In the genomic region with DNA sequence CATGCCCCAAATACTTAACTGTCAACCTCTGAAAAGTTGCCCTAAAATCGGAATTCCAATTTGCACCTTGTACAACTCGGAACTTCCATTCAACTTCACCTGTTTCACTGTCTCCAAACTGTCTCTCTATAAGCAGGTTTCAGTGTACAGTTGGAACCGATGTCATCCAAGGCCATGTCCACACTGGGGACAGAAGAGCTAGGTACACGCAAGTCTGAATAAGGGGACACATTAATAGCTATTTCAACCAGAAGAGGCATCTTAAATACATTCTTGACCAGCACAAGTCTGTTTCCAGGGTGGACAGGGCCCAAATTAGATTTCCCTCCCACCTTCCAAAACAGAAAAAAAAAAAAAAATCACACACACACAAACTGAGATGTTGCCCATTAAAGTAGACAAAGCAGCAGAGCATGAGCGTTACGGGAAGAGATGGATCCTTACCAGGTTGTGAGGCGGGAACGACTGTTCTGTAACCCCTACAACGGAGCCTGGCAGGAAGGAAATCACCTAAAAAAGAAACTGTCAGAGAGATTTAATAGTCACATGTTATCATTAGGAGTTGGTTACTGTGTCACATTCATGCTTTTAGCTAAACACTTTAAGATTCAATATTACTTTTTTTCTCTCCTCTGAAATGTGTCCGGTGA, we compare ENCODE assay signal across 8 cellular contexts. TPM values are rescaled to one million over a fixed set of nuclear protein-coding genes. Genes with fewer than 3 reads are reported as not detected.
DNase-seq lines count a peak whose midpoint lies in the region; ATAC-seq, FAIRE-seq and TF ChIP-seq lines count a peak whose summit lies in the region.

No MANE protein-coding gene starts in this region.

- H3K23ac ChIP-seq in mesenchymal stem cell (ENCODE audit: low read length in 2 of 2), result no peak overlapping the region

- DNase-seq in CD14-positive monocyte (ENCODE audit: low spot score), result no peak
- DNase-seq in mesenchymal stem cell, result peak; percentile 24
- DNase-seq in activated CD4-positive, CD25-positive, alpha-beta regulatory T cell (lab: John Stamatoyannopoulos, UW), result no peak
- DNase-seq in RCC 7860 (ENCODE audit: low spot score), result no peak

- no peak overlapping the region for H3K4ac ChIP-seq in mesenchymal stem cell (ENCODE audit: low read depth in 1 of 2, low read length in 2 of 2)

- no peak overlapping the region for H2BK12ac ChIP-seq in mesenchymal stem cell (ENCODE audit: low read length in 2 of 2)

- FAIRE-seq in RCC 7860 (lab: Jason Lieb, UNC), result no peak

- peak overlapping the region in 1 of 2 experiments; percentile 26 for H3K14ac ChIP-seq in mesenchymal stem cell (ENCODE audit: low read length in 2 of 2)

- WGBS in HUES64, result 3% methylated on average over 9 of the region's 10 CpGs
- 3% methylated on average over 8 of the region's 10 CpGs for WGBS in mesenchymal stem cell

- H3K4me1 ChIP-seq in HUES64 (ENCODE audit: insufficient read depth, low read length) (peaks cover 21% of the 10 kb centered on the region; the same call in 1 of the 2 replicates), mesenchymal stem cell (ENCODE audit: control insufficient read depth, insufficient read depth, low read depth, low read length) (no peaks in the 10 kb centered on the region)

- peak overlapping the region; percentile 45 for H3K4me2 ChIP-seq in mesenchymal stem cell (ENCODE audit: low read length, poor library complexity, severe bottlenecking)

- H4K91ac ChIP-seq in mesenchymal stem cell (ENCODE audit: low read length), result no peak overlapping the region

- peak overlapping the region; percentile 98 to 100 for H3K4me3 Mint-ChIP-seq in CD14-positive monocyte
- peak overlapping the region; percentile 93 to 100 (median 96) for H3K4me3 Mint-ChIP-seq in brain

- no peaks in the 10 kb centered on the region for H3K27me3 ChIP-seq in HUES64 (ENCODE audit: insufficient read depth, low read length)
- no peaks in the 10 kb centered on the region for H3K27me3 ChIP-seq in mesenchymal stem cell (ENCODE audit: control insufficient read depth in 1 of 2, insufficient read depth in 1 of 2, low read length in 2 of 2)

- no peak for ATAC-seq in HG03469 (IDR thresholded peaks at IDR 0.05; ENCODE audit: unreplicated experiment)
- no peak for ATAC-seq in GM18519 (IDR thresholded peaks at IDR 0.05; ENCODE audit: low FRiP score, unreplicated experiment)

- H3K27ac Mint-ChIP-seq in CD14-positive monocyte (peak overlapping the region; percentile 97 to 99 (median 98)), brain (peak overlapping the region; percentile 98 to 100 (median 98))

- H3K4me3 ChIP-seq in HUES64 (ENCODE audit: low read length) (peak overlapping the region; percentile 96), mesenchymal stem cell (ENCODE audit: insufficient read depth in 1 of 2, low read depth in 1 of 2, low read length in 2 of 2) (peak overlapping the region; percentile 92 to 96)

- H4K8ac ChIP-seq in mesenchymal stem cell (ENCODE audit: low read length), result no peak overlapping the region

- no peak overlapping the region for H2AFZ ChIP-seq in mesenchymal stem cell (ENCODE audit: low read depth, low read length)

- no peak overlapping the region for H2AK5ac ChIP-seq in mesenchymal stem cell (ENCODE audit: low read length, severe bottlenecking)

- TF ChIP-seq CTCF in CD14-positive monocyte (IDR thresholded peaks at IDR 0.05), result no peak
- no peak for TF ChIP-seq CTCF in brain (conservative IDR thresholded peaks at IDR 0.05)

- H3K27ac ChIP-seq in HUES64 (ENCODE audit: low read depth, low read length) (no peak overlapping the region), mesenchymal stem cell (ENCODE audit: low read length, poor library complexity, severe bottlenecking) (no peak overlapping the region)

- H3K18ac ChIP-seq in mesenchymal stem cell (ENCODE audit: low read depth in 1 of 2, low read length in 2 of 2), result no peak overlapping the region

- H2BK15ac ChIP-seq in mesenchymal stem cell (ENCODE audit: low read depth, poor library complexity, severe bottlenecking), result no peak overlapping the region

- H3K36me3 Mint-ChIP-seq in CD14-positive monocyte (peaks cover 28 to 31% of the 10 kb centered on the region in 2 donors), brain (peaks cover 48% of the 10 kb centered on the region)

- no peak overlapping the region for H2BK120ac ChIP-seq in mesenchymal stem cell (ENCODE audit: low read depth, low read length)

- intact Hi-C loops in CD14-positive monocyte (cut with micrococcal nuclease), result loop anchor here (5.0 to 10.0 kb wide), 2 partner anchors 36 to 582 kb away; a partner anchor contains a TSS

- H3K27me3 Mint-ChIP-seq in CD14-positive monocyte (ENCODE audit: low read depth in 3 of 3) (no peaks in the 10 kb centered on the region), brain (peaks cover 25% of the 10 kb centered on the region)

- H3K9me3 ChIP-seq in HUES64 (ENCODE audit: insufficient read depth, low read depth, low read length) (no peaks in the 10 kb centered on the region), mesenchymal stem cell (ENCODE audit: control insufficient read depth, low read length) (no peaks in the 10 kb centered on the region)

- H3K4me1 Mint-ChIP-seq in CD14-positive monocyte (peaks cover 32% of the 10 kb centered on the region), brain (peaks cover 53% of the 10 kb centered on the region)

- H2BK5ac ChIP-seq in mesenchymal stem cell (ENCODE audit: low read depth, low read length, poor library complexity, severe bottlenecking), result no peak overlapping the region

- H3K36me3 ChIP-seq in HUES64 (ENCODE audit: insufficient read depth, low read length), result peaks cover 50% of the 10 kb centered on the region
- H3K36me3 ChIP-seq in mesenchymal stem cell (ENCODE audit: control insufficient read depth in 1 of 2, insufficient read depth in 2 of 2, low read depth in 1 of 2, low read length in 2 of 2), result peaks cover 0 to 45% of the 10 kb centered on the region in 2 experiments

- H3K9ac ChIP-seq in HUES64 (ENCODE audit: low read depth, low read length) (peak overlapping the region; percentile 99), mesenchymal stem cell (ENCODE audit: low read length) (peak overlapping the region; percentile 99)

- H3K9me3 Mint-ChIP-seq in CD14-positive monocyte (peaks cover 0 to 2% (median 0%) of the 10 kb centered on the region in 7 donors), brain (no peaks in the 10 kb centered on the region)

- no peaks in the 10 kb centered on the region for H3K79me1 ChIP-seq in mesenchymal stem cell (replicated peaks; ENCODE audit: low read length, poor library complexity, severe bottlenecking)

RNA-seq across cellular contexts. Expression of a gene that starts 1.7 kb away (rescaled TPM):
- polyA plus RNA-seq in CD14-positive monocyte (1 to 10 TPM; 3.1 to 3.9 TPM), brain (ENCODE audit: insufficient read depth, low read depth, low replicate concordance) (21.7 TPM)
- polyA plus RNA-seq in HUES64 (2013, experiment 1 of 2), result 28.6 TPM
- polyA plus RNA-seq in HUES64 (2013, experiment 2 of 2), result 23.3 TPM
- polyA plus RNA-seq in mesenchymal stem cell (2013, experiment 1 of 2), result 13.1 TPM
- polyA plus RNA-seq in mesenchymal stem cell (2013, experiment 2 of 2), result 13.7 TPM

RNA-seq across cellular contexts. Expression of a gene that starts 15.4 kb away (rescaled TPM):
- polyA plus RNA-seq in CD14-positive monocyte, result 10 to 100 TPM; 71.1 to 71.3 TPM
- 36.9 TPM for polyA plus RNA-seq in HUES64 (2013, experiment 1 of 2)
- 35.9 TPM for polyA plus RNA-seq in HUES64 (2013, experiment 2 of 2)
- 28.8 TPM for polyA plus RNA-seq in brain (ENCODE audit: insufficient read depth, low read depth, low replicate concordance)
- polyA plus RNA-seq in mesenchymal stem cell (2013, experiment 1 of 2), result 65.7 TPM
- 71.4 TPM for polyA plus RNA-seq in mesenchymal stem cell (2013, experiment 2 of 2)

RNA-seq across cellular contexts. Expression of a gene that starts 22.8 kb away (rescaled TPM):
- not detected for polyA plus RNA-seq in CD14-positive monocyte
- not detected for polyA plus RNA-seq in HUES64 (2013, experiment 1 of 2)
- 0.19 TPM for polyA plus RNA-seq in HUES64 (2013, experiment 2 of 2)
- polyA plus RNA-seq in brain (ENCODE audit: insufficient read depth, low read depth, low replicate concordance), result 2.3 TPM
- 0.03 TPM for polyA plus RNA-seq in mesenchymal stem cell (2013, experiment 1 of 2)
- polyA plus RNA-seq in mesenchymal stem cell (2013, experiment 2 of 2), result 0.03 TPM

RNA-seq across cellular contexts. Expression of a gene that starts 34.8 kb away (rescaled TPM):
- polyA plus RNA-seq in CD14-positive monocyte, result 10 to 100 TPM; 41.1 to 44.3 TPM
- 82.7 TPM for polyA plus RNA-seq in HUES64 (2013, experiment 1 of 2)
- 78.0 TPM for polyA plus RNA-seq in HUES64 (2013, experiment 2 of 2)
- 21.0 TPM for polyA plus RNA-seq in brain (ENCODE audit: insufficient read depth, low read depth, low replicate concordance)
- polyA plus RNA-seq in mesenchymal stem cell (2013, experiment 1 of 2), result 60.1 TPM
- polyA plus RNA-seq in mesenchymal stem cell (2013, experiment 2 of 2), result 59.6 TPM

RNA-seq across cellular contexts. Expression of a gene that starts 36.1 kb away (rescaled TPM):
- polyA plus RNA-seq in CD14-positive monocyte (under 1 TPM in 1 of 2 donors, not detected in 1; 0.39 TPM), brain (ENCODE audit: insufficient read depth, low read depth, low replicate concordance) (12.9 TPM)
- polyA plus RNA-seq in HUES64 (2013, experiment 1 of 2), result 4.2 TPM
- 4.4 TPM for polyA plus RNA-seq in HUES64 (2013, experiment 2 of 2)
- 0.32 TPM for polyA plus RNA-seq in mesenchymal stem cell (2013, experiment 1 of 2)
- 0.16 TPM for polyA plus RNA-seq in mesenchymal stem cell (2013, experiment 2 of 2)
